Comparison of ENCODE assay signal across 1 cellular context in genomic region chr5:10441083-10441991, GRCh38.
A peak's percentile ranks its signal among the peaks of the same experiment; 100 is the strongest.
TF ChIP-seq lines count a peak whose summit lies in the region.

TSS of gene ROPN1L (plus strand) at chr5:10441879. CDS start at chr5:10442168, 289 bp downstream.

TF ChIP-seq in K562, 482 proteins besides CTCF, POLR2A, EP300 and RAD21 (continued from another document and continues in another):
- TF ChIP-seq E2F1 (CRISPR knock-in tag; IDR thresholded peaks at IDR 0.05) (peak; percentile 38; the same call in 1 of the 2 replicates), POLR2AphosphoS5 (IDR thresholded peaks at IDR 0.05; ENCODE audit: control insufficient read depth, insufficient read depth, low read depth, low read length) (0 out of 2 replicates have a peak, but pooled peaks have one; percentile 40), HCFC1 (IDR thresholded peaks at IDR 0.05; ENCODE audit: low read depth, low read length) (0 out of 2 replicates have a peak, but pooled peaks have one; percentile 11), PPARD (CRISPR knock-in tag; IDR thresholded peaks at IDR 0.05) (no peak), ESRRB (CRISPR knock-in tag; IDR thresholded peaks at IDR 0.05; ENCODE audit: borderline replicate concordance) (no peak), TOE1 (IDR thresholded peaks at IDR 0.05; ENCODE audit: borderline replicate concordance) (no peak), TOE1 (CRISPR knock-in tag; IDR thresholded peaks at IDR 0.05; ENCODE audit: borderline replicate concordance, low read depth) (no peak), ZBTB8A (IDR thresholded peaks at IDR 0.05; ENCODE audit: partially characterized antibody) (no peak), USF2 (CRISPR knock-in tag; IDR thresholded peaks at IDR 0.05) (peak; percentile 27; the same call in 1 of the 2 replicates), NCOA1 (IDR thresholded peaks at IDR 0.05; ENCODE audit: low read depth) (0 out of 2 replicates have a peak, but pooled peaks have one; percentile 31), POLR3G (IDR thresholded peaks at IDR 0.05; ENCODE audit: extremely low read depth, insufficient read length, insufficient replicate concordance) (no peak), ZNF140 (CRISPR knock-in tag; IDR thresholded peaks at IDR 0.05) (no peak), MCM5 (IDR thresholded peaks at IDR 0.05; ENCODE audit: low read depth) (no peak), PHF21A (IDR thresholded peaks at IDR 0.05; ENCODE audit: borderline replicate concordance, low read depth) (peak; percentile 62; the same call in 1 of the 2 replicates), CREB1 (IDR thresholded peaks at IDR 0.05) (no peak), CREB1 (CRISPR knock-in tag; IDR thresholded peaks at IDR 0.05) (peak; percentile 58), HMGN3 (IDR thresholded peaks at IDR 0.05; ENCODE audit: borderline replicate concordance, extremely low read depth, insufficient read length, low read depth, low read length) (peak; percentile 93), RFX7 (CRISPR knock-in tag; IDR thresholded peaks at IDR 0.05) (no peak), MXI1 (IDR thresholded peaks at IDR 0.05; ENCODE audit: low read depth, low read length) (peak; percentile 84; the same call in 1 of the 2 replicates), NELFE (IDR thresholded peaks at IDR 0.05; ENCODE audit: insufficient read depth, insufficient read length) (no peak), ZNF174 (CRISPR knock-in tag; IDR thresholded peaks at IDR 0.05) (no peak), RAD51 (IDR thresholded peaks at IDR 0.05; ENCODE audit: borderline replicate concordance, low read depth) (peak; percentile 38; the same call in 1 of the 2 replicates), NCOR1 (IDR thresholded peaks at IDR 0.05) (no peak), KHSRP (IDR thresholded peaks at IDR 0.05) (no peak)
- TF ChIP-seq, protein P1, sequence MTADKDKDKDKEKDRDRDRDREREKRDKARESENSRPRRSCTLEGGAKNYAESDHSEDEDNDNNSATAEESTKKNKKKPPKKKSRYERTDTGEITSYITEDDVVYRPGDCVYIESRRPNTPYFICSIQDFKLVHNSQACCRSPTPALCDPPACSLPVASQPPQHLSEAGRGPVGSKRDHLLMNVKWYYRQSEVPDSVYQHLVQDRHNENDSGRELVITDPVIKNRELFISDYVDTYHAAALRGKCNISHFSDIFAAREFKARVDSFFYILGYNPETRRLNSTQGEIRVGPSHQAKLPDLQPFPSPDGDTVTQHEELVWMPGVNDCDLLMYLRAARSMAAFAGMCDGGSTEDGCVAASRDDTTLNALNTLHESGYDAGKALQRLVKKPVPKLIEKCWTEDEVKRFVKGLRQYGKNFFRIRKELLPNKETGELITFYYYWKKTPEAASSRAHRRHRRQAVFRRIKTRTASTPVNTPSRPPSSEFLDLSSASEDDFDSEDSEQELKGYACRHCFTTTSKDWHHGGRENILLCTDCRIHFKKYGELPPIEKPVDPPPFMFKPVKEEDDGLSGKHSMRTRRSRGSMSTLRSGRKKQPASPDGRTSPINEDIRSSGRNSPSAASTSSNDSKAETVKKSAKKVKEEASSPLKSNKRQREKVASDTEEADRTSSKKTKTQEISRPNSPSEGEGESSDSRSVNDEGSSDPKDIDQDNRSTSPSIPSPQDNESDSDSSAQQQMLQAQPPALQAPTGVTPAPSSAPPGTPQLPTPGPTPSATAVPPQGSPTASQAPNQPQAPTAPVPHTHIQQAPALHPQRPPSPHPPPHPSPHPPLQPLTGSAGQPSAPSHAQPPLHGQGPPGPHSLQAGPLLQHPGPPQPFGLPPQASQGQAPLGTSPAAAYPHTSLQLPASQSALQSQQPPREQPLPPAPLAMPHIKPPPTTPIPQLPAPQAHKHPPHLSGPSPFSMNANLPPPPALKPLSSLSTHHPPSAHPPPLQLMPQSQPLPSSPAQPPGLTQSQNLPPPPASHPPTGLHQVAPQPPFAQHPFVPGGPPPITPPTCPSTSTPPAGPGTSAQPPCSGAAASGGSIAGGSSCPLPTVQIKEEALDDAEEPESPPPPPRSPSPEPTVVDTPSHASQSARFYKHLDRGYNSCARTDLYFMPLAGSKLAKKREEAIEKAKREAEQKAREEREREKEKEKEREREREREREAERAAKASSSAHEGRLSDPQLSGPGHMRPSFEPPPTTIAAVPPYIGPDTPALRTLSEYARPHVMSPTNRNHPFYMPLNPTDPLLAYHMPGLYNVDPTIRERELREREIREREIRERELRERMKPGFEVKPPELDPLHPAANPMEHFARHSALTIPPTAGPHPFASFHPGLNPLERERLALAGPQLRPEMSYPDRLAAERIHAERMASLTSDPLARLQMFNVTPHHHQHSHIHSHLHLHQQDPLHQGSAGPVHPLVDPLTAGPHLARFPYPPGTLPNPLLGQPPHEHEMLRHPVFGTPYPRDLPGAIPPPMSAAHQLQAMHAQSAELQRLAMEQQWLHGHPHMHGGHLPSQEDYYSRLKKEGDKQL (CRISPR knock-in tag; IDR thresholded peaks at IDR 0.05; ENCODE audit: borderline replicate concordance): peak; percentile 53; the same call in 1 of the 2 replicates
- TF ChIP-seq, protein P2, sequence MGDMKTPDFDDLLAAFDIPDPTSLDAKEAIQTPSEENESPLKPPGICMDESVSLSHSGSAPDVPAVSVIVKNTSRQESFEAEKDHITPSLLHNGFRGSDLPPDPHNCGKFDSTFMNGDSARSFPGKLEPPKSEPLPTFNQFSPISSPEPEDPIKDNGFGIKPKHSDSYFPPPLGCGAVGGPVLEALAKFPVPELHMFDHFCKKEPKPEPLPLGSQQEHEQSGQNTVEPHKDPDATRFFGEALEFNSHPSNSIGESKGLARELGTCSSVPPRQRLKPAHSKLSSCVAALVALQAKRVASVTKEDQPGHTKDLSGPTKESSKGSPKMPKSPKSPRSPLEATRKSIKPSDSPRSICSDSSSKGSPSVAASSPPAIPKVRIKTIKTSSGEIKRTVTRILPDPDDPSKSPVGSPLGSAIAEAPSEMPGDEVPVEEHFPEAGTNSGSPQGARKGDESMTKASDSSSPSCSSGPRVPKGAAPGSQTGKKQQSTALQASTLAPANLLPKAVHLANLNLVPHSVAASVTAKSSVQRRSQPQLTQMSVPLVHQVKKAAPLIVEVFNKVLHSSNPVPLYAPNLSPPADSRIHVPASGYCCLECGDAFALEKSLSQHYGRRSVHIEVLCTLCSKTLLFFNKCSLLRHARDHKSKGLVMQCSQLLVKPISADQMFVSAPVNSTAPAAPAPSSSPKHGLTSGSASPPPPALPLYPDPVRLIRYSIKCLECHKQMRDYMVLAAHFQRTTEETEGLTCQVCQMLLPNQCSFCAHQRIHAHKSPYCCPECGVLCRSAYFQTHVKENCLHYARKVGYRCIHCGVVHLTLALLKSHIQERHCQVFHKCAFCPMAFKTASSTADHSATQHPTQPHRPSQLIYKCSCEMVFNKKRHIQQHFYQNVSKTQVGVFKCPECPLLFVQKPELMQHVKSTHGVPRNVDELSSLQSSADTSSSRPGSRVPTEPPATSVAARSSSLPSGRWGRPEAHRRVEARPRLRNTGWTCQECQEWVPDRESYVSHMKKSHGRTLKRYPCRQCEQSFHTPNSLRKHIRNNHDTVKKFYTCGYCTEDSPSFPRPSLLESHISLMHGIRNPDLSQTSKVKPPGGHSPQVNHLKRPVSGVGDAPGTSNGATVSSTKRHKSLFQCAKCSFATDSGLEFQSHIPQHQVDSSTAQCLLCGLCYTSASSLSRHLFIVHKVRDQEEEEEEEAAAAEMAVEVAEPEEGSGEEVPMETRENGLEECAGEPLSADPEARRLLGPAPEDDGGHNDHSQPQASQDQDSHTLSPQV (IDR thresholded peaks at IDR 0.05): peak; percentile 69; the same call in 1 of the 2 replicates
- TF ChIP-seq, protein P3, sequence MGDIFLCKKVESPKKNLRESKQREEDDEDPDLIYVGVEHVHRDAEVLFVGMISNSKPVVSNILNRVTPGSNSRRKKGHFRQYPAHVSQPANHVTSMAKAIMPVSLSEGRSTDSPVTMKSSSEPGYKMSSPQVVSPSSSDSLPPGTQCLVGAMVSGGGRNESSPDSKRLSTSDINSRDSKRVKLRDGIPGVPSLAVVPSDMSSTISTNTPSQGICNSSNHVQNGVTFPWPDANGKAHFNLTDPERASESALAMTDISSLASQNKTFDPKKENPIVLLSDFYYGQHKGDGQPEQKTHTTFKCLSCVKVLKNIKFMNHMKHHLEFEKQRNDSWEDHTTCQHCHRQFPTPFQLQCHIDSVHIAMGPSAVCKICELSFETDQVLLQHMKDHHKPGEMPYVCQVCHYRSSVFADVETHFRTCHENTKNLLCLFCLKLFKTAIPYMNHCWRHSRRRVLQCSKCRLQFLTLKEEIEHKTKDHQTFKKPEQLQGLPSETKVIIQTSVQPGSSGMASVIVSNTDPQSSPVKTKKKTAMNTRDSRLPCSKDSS (IDR thresholded peaks at IDR 0.05; ENCODE audit: low read depth, partially characterized antibody): no peak
- TF ChIP-seq, protein P4, sequence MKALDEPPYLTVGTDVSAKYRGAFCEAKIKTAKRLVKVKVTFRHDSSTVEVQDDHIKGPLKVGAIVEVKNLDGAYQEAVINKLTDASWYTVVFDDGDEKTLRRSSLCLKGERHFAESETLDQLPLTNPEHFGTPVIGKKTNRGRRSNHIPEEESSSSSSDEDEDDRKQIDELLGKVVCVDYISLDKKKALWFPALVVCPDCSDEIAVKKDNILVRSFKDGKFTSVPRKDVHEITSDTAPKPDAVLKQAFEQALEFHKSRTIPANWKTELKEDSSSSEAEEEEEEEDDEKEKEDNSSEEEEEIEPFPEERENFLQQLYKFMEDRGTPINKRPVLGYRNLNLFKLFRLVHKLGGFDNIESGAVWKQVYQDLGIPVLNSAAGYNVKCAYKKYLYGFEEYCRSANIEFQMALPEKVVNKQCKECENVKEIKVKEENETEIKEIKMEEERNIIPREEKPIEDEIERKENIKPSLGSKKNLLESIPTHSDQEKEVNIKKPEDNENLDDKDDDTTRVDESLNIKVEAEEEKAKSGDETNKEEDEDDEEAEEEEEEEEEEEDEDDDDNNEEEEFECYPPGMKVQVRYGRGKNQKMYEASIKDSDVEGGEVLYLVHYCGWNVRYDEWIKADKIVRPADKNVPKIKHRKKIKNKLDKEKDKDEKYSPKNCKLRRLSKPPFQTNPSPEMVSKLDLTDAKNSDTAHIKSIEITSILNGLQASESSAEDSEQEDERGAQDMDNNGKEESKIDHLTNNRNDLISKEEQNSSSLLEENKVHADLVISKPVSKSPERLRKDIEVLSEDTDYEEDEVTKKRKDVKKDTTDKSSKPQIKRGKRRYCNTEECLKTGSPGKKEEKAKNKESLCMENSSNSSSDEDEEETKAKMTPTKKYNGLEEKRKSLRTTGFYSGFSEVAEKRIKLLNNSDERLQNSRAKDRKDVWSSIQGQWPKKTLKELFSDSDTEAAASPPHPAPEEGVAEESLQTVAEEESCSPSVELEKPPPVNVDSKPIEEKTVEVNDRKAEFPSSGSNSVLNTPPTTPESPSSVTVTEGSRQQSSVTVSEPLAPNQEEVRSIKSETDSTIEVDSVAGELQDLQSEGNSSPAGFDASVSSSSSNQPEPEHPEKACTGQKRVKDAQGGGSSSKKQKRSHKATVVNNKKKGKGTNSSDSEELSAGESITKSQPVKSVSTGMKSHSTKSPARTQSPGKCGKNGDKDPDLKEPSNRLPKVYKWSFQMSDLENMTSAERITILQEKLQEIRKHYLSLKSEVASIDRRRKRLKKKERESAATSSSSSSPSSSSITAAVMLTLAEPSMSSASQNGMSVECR (CRISPR knock-in tag; IDR thresholded peaks at IDR 0.05): peak; percentile 84
